12 cellular contexts compared by ENCODE assay signal in genomic region chr15:52093539-52094502, GRCh38. TPM values are rescaled to one million over a fixed set of nuclear protein-coding genes. Genes with fewer than 3 reads are reported as not detected.
DNase-seq lines count a peak whose midpoint lies in the region; ATAC-seq and TF ChIP-seq lines count a peak whose summit lies in the region.
"Had no signal": no experiment of that assay in that cellular context is flagged by ENCODE, and none has a peak within 500 bp of the region (broad histone marks: within the 10 kb centered on the region; RNA-seq: fewer than 3 reads in every experiment).

No MANE protein-coding gene starts in this region.

- ATAC-seq in mucosa of descending colon (peak; percentile 56), GM18909 (IDR thresholded peaks at IDR 0.05; ENCODE audit: poor library complexity, unreplicated experiment) (no peak)

- H3K9me3 ChIP-seq in mucosa of descending colon, result no peaks in the 10 kb centered on the region

- H3K36me3 ChIP-seq in mucosa of descending colon (ENCODE audit: low read depth), result no peaks in the 10 kb centered on the region
- H3K36me3 ChIP-seq: spleen had no signal

- DNase-seq in AG10803 (ENCODE audit: low read depth), result peak; percentile 97
- peak; percentile 98 for DNase-seq in NCI-H460 (ENCODE audit: extremely low read depth, low read depth)
- peak; percentile 80 for DNase-seq in dedifferentiated amniotic fluid mesenchymal stem cell (ENCODE audit: extremely low spot score)
- DNase-seq in mucosa of descending colon, result peak in 2 of 3 donors; percentile 46 to 62
- no peak for DNase-seq in activated CD4-positive, alpha-beta T cell treated with anti-CD3 and anti-CD28 coated beads, Interleukin-2, amount 50 U/mL, for 1 hour
- DNase-seq in HuH-7.5 (ENCODE audit: low spot score), result no peak
- DNase-seq in NCI-H1105 (lab: John Stamatoyannopoulos, UW), result no peak
- DNase-seq: activated CD4-positive, alpha-beta T cell treated with anti-CD3 and anti-CD28 coated beads, Interleukin-2, amount 50 U/mL, for 48 hours; DMS79; MM.1S; spleen had no signal

- TF ChIP-seq CTCF in AG10803 (conservative IDR thresholded peaks at IDR 0.05; ENCODE audit: low read length), result no peak
- no peak for TF ChIP-seq CTCF in mucosa of descending colon (IDR thresholded peaks at IDR 0.05)

- peaks cover 10% of the 10 kb centered on the region for H3K4me1 ChIP-seq in mucosa of descending colon (ENCODE audit: low read depth)

- H3K4me3 ChIP-seq in AG10803 (ENCODE audit: low read length), result no peak overlapping the region; the same call in 1 of the 2 replicates
- H3K4me3 ChIP-seq in mucosa of descending colon, result no peak overlapping the region
- H3K4me3 ChIP-seq: spleen had no signal

- intact Hi-C loops in mucosa of descending colon (cut with DNase I, micrococcal nuclease), result no loop called here

RNA-seq across cellular contexts. Expression of gene BCL2L10, which starts 18.8 kb away (rescaled TPM):
- total RNA-seq in NCI-H460 (2014; rRNA removed; shearing (Covaris generic)), result not detected in 2 replicates
- polyA plus RNA-seq in NCI-H460 (2014; cell fraction: nucleus; rRNA removed), result not detected in 2 replicates
- 1 to 10 TPM; 1.3 to 2.8 (median 2.4) TPM for total RNA-seq in mucosa of descending colon

Comparison
In these comparisons a context has a peak if more than half of its experiments do, and no peak if none do; other contexts are left out.
1. DNase-seq: peak in AG10803 (single experiment), NCI-H460 (single experiment), dedifferentiated amniotic fluid mesenchymal stem cell (single experiment) and mucosa of descending colon (2 of 3); none in activated CD4-positive, alpha-beta T cell treated with anti-CD3 and anti-CD28 coated beads, Interleukin-2, amount 50 U/mL, for 1 hour (single experiment), HuH-7.5 (single experiment) and NCI-H1105 (single experiment).